22 cellular contexts compared by ENCODE assay signal in genomic region chr4:13612569-13612968, GRCh38. TPM values are rescaled to one million over a fixed set of nuclear protein-coding genes. Genes with fewer than 3 reads are reported as not detected.
DNase-seq lines count a peak whose midpoint lies in the region; ATAC-seq, FAIRE-seq and TF ChIP-seq lines count a peak whose summit lies in the region.
"Had no signal": no experiment of that assay in that cellular context is flagged by ENCODE, and none has a peak within 500 bp of the region (broad histone marks: within the 10 kb centered on the region; RNA-seq: fewer than 3 reads in every experiment).

No MANE protein-coding gene starts in this region.

- no peak overlapping the region for H3K4me3 Mint-ChIP-seq in activated T-helper 2 cell treated with anti-CD3 and anti-CD28 coated beads, Interferon-gamma antibody, Interleukin-2, Interleukin-4, amounts not matched to agents 10 μg/mL and 5 μg/mL and 100 μg/mL, durations not matched to agents 14 hours and 24 hours and 36 hours (ENCODE audit: low read depth)
- H3K4me3 Mint-ChIP-seq: brain; T-helper 2 cell treated with Interferon-gamma antibody and Interleukin-4, amounts not matched to agents 5 μg/mL and 100 μg/mL, for 36 hours had no signal

- no peaks in the 10 kb centered on the region for H3K9me3 ChIP-seq in right cardiac atrium (ENCODE audit: control insufficient read depth, low read length)
- H3K9me3 ChIP-seq: lower lobe of right lung, ovary had no signal

- no peak overlapping the region for H3K4me3 ChIP-seq in right cardiac atrium (ENCODE audit: low read length)
- H3K4me3 ChIP-seq: coronary artery, lower lobe of right lung, ovary had no signal

- ATAC-seq in left ventricle myocardium superior (peak; percentile 28), right cardiac atrium (no peak), GM19328 (IDR thresholded peaks at IDR 0.05; ENCODE audit: unreplicated experiment) (no peak), sciatic nerve (no peak)
- ATAC-seq: lower lobe of right lung had no signal

- H3K36me3 Mint-ChIP-seq in activated T-helper 2 cell treated with anti-CD3 and anti-CD28 coated beads, Interferon-gamma antibody, Interleukin-2, Interleukin-4, amounts not matched to agents 10 μg/mL and 5 μg/mL and 100 μg/mL, durations not matched to agents 14 hours and 24 hours and 36 hours (ENCODE audit: low read depth) = peaks cover 74% of the 10 kb centered on the region

- H3K9me3 Mint-ChIP-seq in activated T-helper 2 cell treated with anti-CD3 and anti-CD28 coated beads, Interferon-gamma antibody, Interleukin-2, Interleukin-4, amounts not matched to agents 10 μg/mL and 5 μg/mL and 100 μg/mL, durations not matched to agents 14 hours and 24 hours and 36 hours = no peaks in the 10 kb centered on the region
- H3K9me3 Mint-ChIP-seq: brain; T-helper 2 cell treated with Interferon-gamma antibody and Interleukin-4, amounts not matched to agents 5 μg/mL and 100 μg/mL, for 36 hours had no signal

- no peak overlapping the region for H3K27ac ChIP-seq in right cardiac atrium (ENCODE audit: low read length)
- H3K27ac ChIP-seq: coronary artery, lower lobe of right lung, ovary had no signal

- no peaks in the 10 kb centered on the region for H3K27me3 Mint-ChIP-seq in activated T-helper 2 cell treated with anti-CD3 and anti-CD28 coated beads, Interferon-gamma antibody, Interleukin-2, Interleukin-4, amounts not matched to agents 10 μg/mL and 5 μg/mL and 100 μg/mL, durations not matched to agents 14 hours and 24 hours and 36 hours (ENCODE audit: low read depth)
- H3K27me3 Mint-ChIP-seq: brain had no signal

- intact Hi-C loops in left ventricle myocardium superior (cut with micrococcal nuclease) = no loop called here
- intact Hi-C loops in right cardiac atrium (cut with DNase I) = no loop called here
- intact Hi-C loops in activated T-helper 2 cell treated with anti-CD3 and anti-CD28 coated beads, Interferon-gamma antibody, Interleukin-2, Interleukin-4, amounts not matched to agents 10 μg/mL and 5 μg/mL and 100 μg/mL, durations not matched to agents 14 hours and 24 hours and 36 hours (cut with micrococcal nuclease) = no loop called here
- intact Hi-C loops in sciatic nerve (cut with DNase I) = no loop called here

- H3K27ac Mint-ChIP-seq in activated T-helper 2 cell treated with anti-CD3 and anti-CD28 coated beads, Interferon-gamma antibody, Interleukin-2, Interleukin-4, amounts not matched to agents 10 μg/mL and 5 μg/mL and 100 μg/mL, durations not matched to agents 14 hours and 24 hours and 36 hours = no peak overlapping the region
- H3K27ac Mint-ChIP-seq: brain; T-helper 2 cell treated with Interferon-gamma antibody and Interleukin-4, amounts not matched to agents 5 μg/mL and 100 μg/mL, for 36 hours had no signal

- no peak for DNase-seq in left ventricle myocardium superior
- no peak for DNase-seq in right cardiac atrium
- DNase-seq in amniotic epithelial cell (ENCODE audit: low read depth) = peak; percentile 52
- peak; percentile 12 for DNase-seq in left kidney (ENCODE audit: low read depth, low spot score)
- DNase-seq in activated T-helper 2 cell treated with anti-CD3 and anti-CD28 coated beads, Interferon-gamma antibody, Interleukin-2, Interleukin-4, amounts not matched to agents 10 μg/mL and 5 μg/mL and 100 μg/mL, durations not matched to agents 14 hours and 24 hours and 36 hours (ENCODE audit: low spot score) = no peak
- no peak for DNase-seq in D721Med (ENCODE audit: insufficient read length, low spot score)
- DNase-seq in sciatic nerve (ENCODE audit: low spot score) = no peak
- DNase-seq: activated CD4-positive, CD25-positive, alpha-beta regulatory T cell treated with anti-CD3 and anti-CD28 coated beads, Interleukin-2, amount 50 U/mL, for 72 hours; C1 segment of cervical spinal cord; Calu3; GOT3; lower lobe of right lung; NCI-H345; NCI-H82; ovary; stimulated activated CD4-positive, alpha-beta T cell treated with anti-CD3 and anti-CD28 coated beads, Interleukin-1b, Interleukin-23, amount 100 ng/mL, for 48 hours; stimulated activated naive CD4-positive, alpha-beta T cell had no signal

- H3K4me1 Mint-ChIP-seq in activated T-helper 2 cell treated with anti-CD3 and anti-CD28 coated beads, Interferon-gamma antibody, Interleukin-2, Interleukin-4, amounts not matched to agents 10 μg/mL and 5 μg/mL and 100 μg/mL, durations not matched to agents 14 hours and 24 hours and 36 hours (ENCODE audit: low read depth) = peaks cover 14% of the 10 kb centered on the region
- H3K4me1 Mint-ChIP-seq: brain had no signal

- H3K4me1 ChIP-seq in right cardiac atrium (ENCODE audit: control insufficient read depth, insufficient read depth, low read length) = no peaks in the 10 kb centered on the region
- H3K4me1 ChIP-seq: lower lobe of right lung had no signal

- 76% methylated on average over 4 of the region's 4 CpGs for WGBS in right cardiac atrium

- no peak for TF ChIP-seq CTCF in D721Med (IDR thresholded peaks at IDR 0.05; ENCODE audit: insufficient read depth, missing control alignments)

- no peak for FAIRE-seq in D721Med (lab: Jason Lieb, UNC)
- FAIRE-seq: endometrium had no signal

- no peaks in the 10 kb centered on the region for H3K27me3 ChIP-seq in right cardiac atrium (ENCODE audit: control insufficient read depth, insufficient read depth)
- H3K27me3 ChIP-seq: ovary had no signal

RNA-seq across cellular contexts. Expression of gene BOD1L1, which starts 15.0 kb away (rescaled TPM):
- 19.0 TPM for total RNA-seq in left ventricle myocardium superior
- total RNA-seq in right cardiac atrium = 10 to 100 TPM; 21.7 to 24.7 (median 23.6) TPM
- polyA plus RNA-seq in right cardiac atrium = 14.0 TPM
- total RNA-seq in activated T-helper 2 cell treated with anti-CD3 and anti-CD28 coated beads, Interferon-gamma antibody, Interleukin-2, Interleukin-4, amounts not matched to agents 10 μg/mL and 5 μg/mL and 100 μg/mL, durations not matched to agents 14 hours and 24 hours and 36 hours = 41.5 and 42.2 TPM in 2 replicates
- total RNA-seq in sciatic nerve = 55.2 TPM

Comparison
In these comparisons a context has a peak if more than half of its experiments do, and no peak if none do; other contexts are left out.
1. DNase-seq: peak in amniotic epithelial cell (single experiment) and left kidney (single experiment); none in left ventricle myocardium superior (single experiment), right cardiac atrium (0 of 3), activated T-helper 2 cell treated with anti-CD3 and anti-CD28 coated beads, Interferon-gamma antibody, Interleukin-2, Interleukin-4, amounts not matched to agents 10 μg/mL and 5 μg/mL and 100 μg/mL, durations not matched to agents 14 hours and 24 hours and 36 hours (single experiment), D721Med (single experiment) and sciatic nerve (single experiment).